In genomic region chr5:39869396-39869795, GRCh38 we compare ENCODE assay signal across 39 cellular contexts.
"Had no signal": no experiment of that assay in that cellular context is flagged by ENCODE, and none has a peak within 500 bp of the region (broad histone marks: within the 10 kb centered on the region; RNA-seq: fewer than 3 reads in every experiment).

No MANE protein-coding gene starts in this region.

- DNase-seq: activated effector memory CD4-positive, alpha-beta T cell treated with anti-CD3 and anti-CD28 coated beads, Interleukin-2, amount 50 U/mL, for 16 hours; activated effector memory CD4-positive, alpha-beta T cell treated with Interleukin-2 at 50 U/mL for 16 hours; activated gamma-delta T cell; activated gamma-delta T cell treated with Interleukin-2 at 50 U/mL for 16 hours; activated naive CD4-positive, alpha-beta T cell; activated naive CD4-positive, alpha-beta T cell treated with anti-CD3 and anti-CD28 coated beads for 36 hours; activated naive CD4-positive, alpha-beta T cell treated with anti-CD3 and anti-CD28 coated beads, Interleukin-2, amount 10 ng/mL, durations not matched to agents 7 days and 5 days; activated naive CD4-positive, alpha-beta T cell treated with anti-CD3 and anti-CD28 coated beads, Interleukin-2, amount 50 U/mL, for 16 hours; activated naive CD4-positive, alpha-beta T cell treated with Interleukin-2 at 50 U/mL for 16 hours; activated naive CD8-positive, alpha-beta T cell treated with anti-CD3 and anti-CD28 coated beads for 36 hours; activated naive CD8-positive, alpha-beta T cell treated with anti-CD3 and anti-CD28 coated beads, Interleukin-2, amount 10 ng/mL, durations not matched to agents 7 days and 5 days; activated naive CD8-positive, alpha-beta T cell treated with anti-CD3 and anti-CD28 coated beads, Interleukin-2, amount 50 U/mL, for 24 hours; activated T-cell treated with anti-CD3 and anti-CD28 coated beads for 4 hours; activated T-cell treated with anti-CD3 and anti-CD28 coated beads, Interleukin-2, amount 50 U/mL, for 1 hour; activated T-cell treated with anti-CD3 and anti-CD28 coated beads, Interleukin-2, amount 50 U/mL, for 24 hours; activated T-cell treated with anti-CD3 and anti-CD28 coated beads, Interleukin-2, amount 50 U/mL, for 4 hours; activated T-cell treated with anti-CD3 and anti-CD28 coated beads, Interleukin-2, amount 50 U/mL, for 48 hours; activated T-cell treated with anti-CD3 and anti-CD28 coated beads, Interleukin-2, amount 50 U/mL, for 72 hours; adrenal gland; amniotic stem cell; amygdala; anterior cingulate cortex; aorta; body of pancreas; brain microvascular endothelial cell; caudate nucleus; central memory CD4-positive, alpha-beta T cell; cerebellar nuclear complex had no signal

- ATAC-seq: activated naive CD4-positive, alpha-beta T cell treated with anti-CD3 and anti-CD28 coated beads, Interleukin-2, amount 50 U/mL, for 72 hours; activated naive CD8-positive, alpha-beta T cell treated with anti-CD3 and anti-CD28 coated beads, Interleukin-2, amount 50 U/mL, for 24 hours; activated T-cell treated with anti-CD3 and anti-CD28 coated beads, Interleukin-2, amount 50 U/mL, for 4 hours; activated T-cell treated with anti-CD3 and anti-CD28 coated beads, Interleukin-2, amount 50 U/mL, for 72 hours; activated T-helper 17 cell treated with anti-CD3 and anti-CD28 coated beads, Interleukin-2, amount 50 U/mL, for 72 hours; body of pancreas had no signal

- H3K9me3 ChIP-seq: adrenal gland, body of pancreas had no signal

- H3K4me1 ChIP-seq: adrenal gland, ascending aorta, body of pancreas had no signal

- FAIRE-seq: astrocyte had no signal

- H3K36me3 Mint-ChIP-seq: activated naive CD4-positive, alpha-beta T cell treated with anti-CD3 and anti-CD28 coated beads, Interleukin-2, amount 10 ng/mL, durations not matched to agents 7 days and 5 days; activated naive CD4-positive, alpha-beta T cell treated with anti-CD3 and anti-CD28 coated beads, Interleukin-2, amount 50 U/mL, for 24 hours; activated naive CD4-positive, alpha-beta T cell treated with anti-CD3 and anti-CD28 coated beads, Interleukin-2, amount 50 U/mL, for 72 hours; activated naive CD8-positive, alpha-beta T cell; activated naive CD8-positive, alpha-beta T cell treated with anti-CD3 and anti-CD28 coated beads for 36 hours; activated naive CD8-positive, alpha-beta T cell treated with anti-CD3 and anti-CD28 coated beads, Interleukin-2, amount 10 ng/mL, durations not matched to agents 7 days and 5 days; brain had no signal

- H3K4me3 Mint-ChIP-seq: activated naive CD4-positive, alpha-beta T cell treated with anti-CD3 and anti-CD28 coated beads for 36 hours; activated naive CD4-positive, alpha-beta T cell treated with anti-CD3 and anti-CD28 coated beads, Interleukin-2, amount 10 ng/mL, durations not matched to agents 7 days and 5 days; activated naive CD4-positive, alpha-beta T cell treated with anti-CD3 and anti-CD28 coated beads, Interleukin-2, amount 50 U/mL, for 24 hours; activated naive CD8-positive, alpha-beta T cell; activated naive CD8-positive, alpha-beta T cell treated with anti-CD3 and anti-CD28 coated beads for 36 hours; activated naive CD8-positive, alpha-beta T cell treated with anti-CD3 and anti-CD28 coated beads, Interleukin-2, amount 10 ng/mL, durations not matched to agents 7 days and 5 days; activated naive CD8-positive, alpha-beta T cell treated with anti-CD3 and anti-CD28 coated beads, Interleukin-2, amount 50 U/mL, for 24 hours; activated T-cell treated with anti-CD3 and anti-CD28 coated beads, Interleukin-2, amount 50 U/mL, for 24 hours; activated T-cell treated with anti-CD3 and anti-CD28 coated beads, Interleukin-2, amount 50 U/mL, for 4 hours; activated T-cell treated with anti-CD3 and anti-CD28 coated beads, Interleukin-2, amount 50 U/mL, for 72 hours; activated T-helper 1 cell treated with anti-CD3 and anti-CD28 coated beads, Interleukin-12 subunit alpha, Interleukin-12 subunit beta, Interleukin-2, Interleukin-4 antibody, amounts not matched to agents 30 ng/mL and 10 ng/mL and 1 ng/mL, durations not matched to agents 14 hours and 24 hours and 36 hours; activated T-helper 17 cell treated with anti-CD3 and anti-CD28 coated beads, Interleukin-2, amount 50 U/mL, for 72 hours; brain; central memory CD8-positive, alpha-beta T cell had no signal

- H3K27me3 ChIP-seq: adrenal gland, ascending aorta, body of pancreas, brain microvascular endothelial cell, cardiac muscle cell had no signal

- H3K4me3 ChIP-seq: adrenal gland, ascending aorta, body of pancreas, cardiac muscle cell had no signal

- H3K36me3 ChIP-seq: adrenal gland, ascending aorta, brain microvascular endothelial cell, cardiac muscle cell had no signal

- H3K27ac ChIP-seq: adrenal gland, ascending aorta, body of pancreas, brain microvascular endothelial cell, cardiac muscle cell had no signal

- H3K27me3 Mint-ChIP-seq: activated naive CD4-positive, alpha-beta T cell treated with anti-CD3 and anti-CD28 coated beads, Interleukin-2, amount 10 ng/mL, durations not matched to agents 7 days and 5 days; brain had no signal

- H3K4me1 Mint-ChIP-seq: activated naive CD4-positive, alpha-beta T cell treated with anti-CD3 and anti-CD28 coated beads, Interleukin-2, amount 10 ng/mL, durations not matched to agents 7 days and 5 days; activated naive CD4-positive, alpha-beta T cell treated with anti-CD3 and anti-CD28 coated beads, Interleukin-2, amount 50 U/mL, for 24 hours; activated naive CD8-positive, alpha-beta T cell treated with anti-CD3 and anti-CD28 coated beads for 36 hours; activated naive CD8-positive, alpha-beta T cell treated with anti-CD3 and anti-CD28 coated beads, Interleukin-2, amount 10 ng/mL, durations not matched to agents 7 days and 5 days; activated naive CD8-positive, alpha-beta T cell treated with anti-CD3 and anti-CD28 coated beads, Interleukin-2, amount 50 U/mL, for 24 hours; activated T-helper 17 cell treated with anti-CD3 and anti-CD28 coated beads, Interleukin-2, amount 50 U/mL, for 72 hours; brain; central memory CD8-positive, alpha-beta T cell had no signal

- H3K27ac Mint-ChIP-seq: activated naive CD4-positive, alpha-beta T cell treated with anti-CD3 and anti-CD28 coated beads for 36 hours; activated naive CD4-positive, alpha-beta T cell treated with anti-CD3 and anti-CD28 coated beads, Interleukin-2, amount 10 ng/mL, durations not matched to agents 7 days and 5 days; activated naive CD4-positive, alpha-beta T cell treated with anti-CD3 and anti-CD28 coated beads, Interleukin-2, amount 50 U/mL, for 24 hours; activated naive CD4-positive, alpha-beta T cell treated with anti-CD3 and anti-CD28 coated beads, Interleukin-2, amount 50 U/mL, for 72 hours; activated naive CD8-positive, alpha-beta T cell; activated naive CD8-positive, alpha-beta T cell treated with anti-CD3 and anti-CD28 coated beads for 36 hours; activated naive CD8-positive, alpha-beta T cell treated with anti-CD3 and anti-CD28 coated beads, Interleukin-2, amount 10 ng/mL, durations not matched to agents 7 days and 5 days; activated naive CD8-positive, alpha-beta T cell treated with anti-CD3 and anti-CD28 coated beads, Interleukin-2, amount 50 U/mL, for 24 hours; activated T-cell treated with anti-CD3 and anti-CD28 coated beads, Interleukin-2, amount 50 U/mL, for 24 hours; activated T-cell treated with anti-CD3 and anti-CD28 coated beads, Interleukin-2, amount 50 U/mL, for 72 hours; activated T-helper 1 cell treated with anti-CD3 and anti-CD28 coated beads, Interleukin-12 subunit alpha, Interleukin-12 subunit beta, Interleukin-2, Interleukin-4 antibody, amounts not matched to agents 30 ng/mL and 10 ng/mL and 1 ng/mL, durations not matched to agents 14 hours and 24 hours and 36 hours; activated T-helper 17 cell treated with anti-CD3 and anti-CD28 coated beads, Interleukin-2, amount 50 U/mL, for 72 hours; activated T-helper 2 cell treated with anti-CD3 and anti-CD28 coated beads, Interferon-gamma antibody, Interleukin-2, Interleukin-4, amounts not matched to agents 10 μg/mL and 5 μg/mL and 100 μg/mL, durations not matched to agents 14 hours and 24 hours and 36 hours; brain had no signal
